1 cellular context compared by ENCODE assay signal in genomic region chr20:20233041-20233514, GRCh38.
TF ChIP-seq lines count a peak whose summit lies in the region.

No MANE protein-coding gene starts in this region.

TF ChIP-seq in SK-N-SH, 30 proteins besides CTCF, POLR2A, EP300 and RAD21 (continued from another document):
- TF ChIP-seq GABPA (IDR thresholded peaks at IDR 0.05; ENCODE audit: low read depth) (no peak), FOXM1 (IDR thresholded peaks at IDR 0.05; ENCODE audit: low read depth) (no peak), USF2 (IDR thresholded peaks at IDR 0.05; ENCODE audit: borderline replicate concordance, low read depth, low read length) (no peak), NFIC (IDR thresholded peaks at IDR 0.05; ENCODE audit: borderline replicate concordance) (no peak), JUND (IDR thresholded peaks at IDR 0.05) (no peak), GATA2 (CRISPR knock-in tag; IDR thresholded peaks at IDR 0.05) (peak; percentile 96), EZH2phosphoT487 (IDR thresholded peaks at IDR 0.05; ENCODE audit: borderline replicate concordance, low read depth) (no peak), FOSL2 (IDR thresholded peaks at IDR 0.05; ENCODE audit: borderline replicate concordance, low read depth) (no peak), MEF2A (IDR thresholded peaks at IDR 0.05; ENCODE audit: borderline replicate concordance, low read depth) (no peak), TCF12 (IDR thresholded peaks at IDR 0.05) (0 out of 2 replicates have a peak, but pooled peaks have one; percentile 15), MAX (IDR thresholded peaks at IDR 0.05; ENCODE audit: low read depth) (no peak), CHD2 (IDR thresholded peaks at IDR 0.05; ENCODE audit: low read length, partially characterized antibody) (peak; percentile 81), SIN3A (IDR thresholded peaks at IDR 0.05; ENCODE audit: borderline replicate concordance, low read depth, low read length) (no peak), TAF1 (IDR thresholded peaks at IDR 0.05; ENCODE audit: borderline replicate concordance, low read depth, low read length) (no peak), ZBTB33 (IDR thresholded peaks at IDR 0.05; ENCODE audit: borderline replicate concordance, low read depth) (no peak), FOXJ3 (CRISPR knock-in tag; IDR thresholded peaks at IDR 0.05) (peak; percentile 91), NRF1 (IDR thresholded peaks at IDR 0.05; ENCODE audit: low read depth, low read length) (no peak), ELF1 (IDR thresholded peaks at IDR 0.05) (no peak), TEAD4 (IDR thresholded peaks at IDR 0.05; ENCODE audit: borderline replicate concordance, insufficient read depth) (no peak), RCOR1 (IDR thresholded peaks at IDR 0.05; ENCODE audit: low read length) (peak; percentile 95; the same call in 1 of the 2 replicates)
